ENCODE assay signal across 16 cellular contexts in the genomic region with DNA sequence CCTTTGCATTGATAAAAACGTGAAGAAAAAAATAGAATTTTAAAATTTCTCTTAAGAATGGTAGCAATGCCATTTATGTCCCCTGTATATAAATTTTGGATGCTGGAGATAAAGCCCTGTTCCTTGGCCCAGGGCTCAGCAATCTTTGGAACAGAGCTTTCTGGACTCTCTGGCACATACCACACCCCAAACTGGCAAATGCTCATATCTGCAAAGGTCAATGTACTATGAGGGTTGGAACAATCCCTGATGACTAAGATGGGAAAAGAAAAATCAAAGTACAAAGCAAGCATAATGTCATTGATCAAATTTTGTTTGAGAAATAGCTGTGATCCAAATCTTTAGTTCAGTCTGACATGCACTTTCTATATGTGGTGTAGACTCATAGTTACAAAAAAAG.
DNase-seq lines count a peak whose midpoint lies in the region; ATAC-seq and TF ChIP-seq lines count a peak whose summit lies in the region.
"Had no signal": no experiment of that assay in that cellular context is flagged by ENCODE, and none has a peak within 500 bp of the region (broad histone marks: within the 10 kb centered on the region; RNA-seq: fewer than 3 reads in every experiment).

No MANE protein-coding gene starts in this region.

- H3K79me2 ChIP-seq in PC-3 (ENCODE audit: low read length) = no peaks in the 10 kb centered on the region

- peak; percentile 74 for ATAC-seq in Right ventricle myocardium inferior
- ATAC-seq in PC-3 = peak; percentile 67; the same call in 1 of the 2 replicates
- ATAC-seq in left ventricle myocardium superior = peak; percentile 83
- no peak for ATAC-seq in HG03196 (IDR thresholded peaks at IDR 0.05; ENCODE audit: unreplicated experiment)
- no peak for ATAC-seq in stimulated activated memory B cell treated with anti-CD40 and anti-IgM and Interleukin-4, amounts not matched to agents 10 μg/mL and 1 μg/mL and 100 μg/mL, for 72 hours
- ATAC-seq: CD8-positive, alpha-beta T cell had no signal

- POLR2A ChIA-PET in PC-3 (lab: Charles Lee; ENCODE audit: unreplicated experiment) = no interaction called here

- TF ChIP-seq CTCF in left ventricle myocardium inferior (IDR thresholded peaks at IDR 0.05; ENCODE audit: borderline replicate concordance) (no peak), PC-3 (conservative IDR thresholded peaks at IDR 0.05; ENCODE audit: low read depth, low read length) (no peak)

- H3K4me2 ChIP-seq in PC-3 (ENCODE audit: low read length) = no peak overlapping the region

- H3K27ac ChIP-seq in left ventricle myocardium inferior (replicated peaks) (no peak overlapping the region), PC-3 (ENCODE audit: low read length) (no peak overlapping the region)
- H3K27ac ChIP-seq: 22Rv1, GM23248 had no signal

- no peak overlapping the region for H3K27ac Mint-ChIP-seq in stimulated activated memory B cell treated with anti-CD40 and anti-IgM and Interleukin-4, amounts not matched to agents 10 μg/mL and 1 μg/mL and 100 μg/mL, for 72 hours
- H3K27ac Mint-ChIP-seq: CD14-positive monocyte; CD8-positive, alpha-beta T cell had no signal

- no peak overlapping the region for H3K9ac ChIP-seq in PC-3 (ENCODE audit: low read length)
- H3K9ac ChIP-seq: GM23248 had no signal

- no peaks in the 10 kb centered on the region for H3K4me1 Mint-ChIP-seq in stimulated activated memory B cell treated with anti-CD40 and anti-IgM and Interleukin-4, amounts not matched to agents 10 μg/mL and 1 μg/mL and 100 μg/mL, for 72 hours
- H3K4me1 Mint-ChIP-seq: CD14-positive monocyte had no signal

- H3K9me3 ChIP-seq in left ventricle myocardium inferior (replicated peaks) = peaks cover 13% of the 10 kb centered on the region
- H3K9me3 ChIP-seq in PC-3 (ENCODE audit: low read length) = no peaks in the 10 kb centered on the region

- H3K4me1 ChIP-seq in left ventricle myocardium inferior (peaks cover 34% of the 10 kb centered on the region), PC-3 (ENCODE audit: insufficient read depth, low read length) (peaks cover 11% of the 10 kb centered on the region; the same call in 1 of the 2 replicates)

- no TSS peak for BruUV-seq in PC-3 (replicated peaks; lab: Mats Ljungman, UMichigan)

- CTCF ChIA-PET in PC-3 (lab: Charles Lee) = no interaction called here

- H2AFZ ChIP-seq in PC-3 (ENCODE audit: low read length) = no peak overlapping the region
- H2AFZ ChIP-seq: GM23248 had no signal

- H3K9me2 ChIP-seq in PC-3 (replicated peaks; ENCODE audit: low read length) = no peaks in the 10 kb centered on the region

- peaks cover 5% of the 10 kb centered on the region for H3K9me3 Mint-ChIP-seq in stimulated activated memory B cell treated with anti-CD40 and anti-IgM and Interleukin-4, amounts not matched to agents 10 μg/mL and 1 μg/mL and 100 μg/mL, for 72 hours

- no peaks in the 10 kb centered on the region for H3K36me3 Mint-ChIP-seq in stimulated activated memory B cell treated with anti-CD40 and anti-IgM and Interleukin-4, amounts not matched to agents 10 μg/mL and 1 μg/mL and 100 μg/mL, for 72 hours
- H3K36me3 Mint-ChIP-seq: CD14-positive monocyte; CD8-positive, alpha-beta T cell had no signal

- H3K27me3 ChIP-seq in left ventricle myocardium inferior (ENCODE audit: low read depth) (no peaks in the 10 kb centered on the region), PC-3 (ENCODE audit: low read length) (no peaks in the 10 kb centered on the region)

- no peaks in the 10 kb centered on the region for H3K27me3 Mint-ChIP-seq in stimulated activated memory B cell treated with anti-CD40 and anti-IgM and Interleukin-4, amounts not matched to agents 10 μg/mL and 1 μg/mL and 100 μg/mL, for 72 hours

- H3K4me3 Mint-ChIP-seq in stimulated activated memory B cell treated with anti-CD40 and anti-IgM and Interleukin-4, amounts not matched to agents 10 μg/mL and 1 μg/mL and 100 μg/mL, for 72 hours = no peak overlapping the region
- H3K4me3 Mint-ChIP-seq: CD14-positive monocyte; CD8-positive, alpha-beta T cell had no signal

- intact Hi-C loops in Right ventricle myocardium inferior (cut with DNase I) (no loop called here), left ventricle myocardium inferior (cut with micrococcal nuclease) (no loop called here), PC-3 (cut with micrococcal nuclease) (no loop called here), left ventricle myocardium superior (cut with micrococcal nuclease) (no loop called here)

- H3F3A ChIP-seq in PC-3 (ENCODE audit: low read length, unreplicated experiment) = no peaks in the 10 kb centered on the region

- DNase-seq in Right ventricle myocardium inferior (ENCODE audit: missing footprints) = no peak
- DNase-seq in left ventricle myocardium inferior = no peak
- no peak for DNase-seq in PC-3
- DNase-seq in left ventricle myocardium superior = no peak
- peak; percentile 46 for DNase-seq in mucosa of gallbladder (ENCODE audit: low spot score)
- DNase-seq in GM03348 (ENCODE audit: low spot score) = no peak
- DNase-seq: CD8-positive, alpha-beta T cell; COR-L47; DMS153; DND-41; GF-D8; GM23248 had no signal

- no peak overlapping the region for H3K4me3 ChIP-seq in left ventricle myocardium inferior
- H3K4me3 ChIP-seq in PC-3 (ENCODE audit: low read length) = no peak overlapping the region
- H3K4me3 ChIP-seq: GM23248 had no signal

- H3K36me3 ChIP-seq in left ventricle myocardium inferior (no peaks in the 10 kb centered on the region), PC-3 (ENCODE audit: low read depth, low read length) (no peaks in the 10 kb centered on the region)

- no peaks in the 10 kb centered on the region for H4K20me1 ChIP-seq in PC-3 (ENCODE audit: low read length)

Comparison
In these comparisons a context has a peak if more than half of its experiments do, and no peak if none do; other contexts are left out.
1. ATAC-seq: peak in Right ventricle myocardium inferior (single experiment), PC-3 (single experiment) and left ventricle myocardium superior (single experiment); none in HG03196 (single experiment) and stimulated activated memory B cell treated with anti-CD40 and anti-IgM and Interleukin-4, amounts not matched to agents 10 μg/mL and 1 μg/mL and 100 μg/mL, for 72 hours (single experiment).